In the genomic region with DNA sequence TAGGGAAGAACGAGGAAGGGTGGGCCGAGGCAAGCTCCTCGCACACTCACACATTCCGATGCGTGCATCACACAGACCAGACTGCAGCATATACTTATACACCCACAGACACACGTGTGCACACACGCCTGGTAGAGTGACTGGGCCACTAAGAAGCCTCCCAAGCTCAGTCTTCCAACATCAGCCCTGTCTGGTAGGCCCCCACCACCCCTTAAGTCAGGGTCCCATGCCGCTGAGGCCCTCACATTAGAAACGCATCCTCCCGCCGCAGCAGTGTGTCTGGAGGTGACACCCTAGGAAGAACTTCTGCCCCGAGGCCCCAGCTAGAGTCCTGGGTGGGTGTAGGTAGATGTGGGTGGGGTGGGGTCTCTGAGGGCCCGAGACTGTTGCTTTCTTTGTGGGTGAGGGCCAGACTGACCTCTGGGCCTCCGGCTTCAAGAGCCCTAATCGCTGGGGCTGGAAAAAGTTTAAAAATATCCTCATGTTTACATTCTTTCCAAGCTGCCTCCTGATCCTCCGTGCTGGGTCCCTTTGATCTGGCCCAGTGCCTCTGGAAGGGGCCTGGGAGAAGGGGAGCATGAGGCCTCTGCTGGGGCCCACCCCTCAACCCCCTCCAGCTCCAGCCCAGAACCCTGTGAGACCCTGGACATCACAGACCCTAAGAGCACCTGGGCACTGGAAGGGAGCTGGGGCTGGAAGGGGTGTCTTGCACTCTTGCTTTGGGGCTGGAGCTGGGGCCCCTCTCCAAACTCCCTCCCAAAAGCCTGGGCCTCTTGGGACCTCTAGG, we compare ENCODE assay signal across 12 cellular contexts. TPM values are rescaled to one million over a fixed set of nuclear protein-coding genes. Genes with fewer than 3 reads are reported as not detected.
DNase-seq lines count a peak whose midpoint lies in the region; ATAC-seq and TF ChIP-seq lines count a peak whose summit lies in the region.
"Had no signal": no experiment of that assay in that cellular context is flagged by ENCODE, and none has a peak within 500 bp of the region (broad histone marks: within the 10 kb centered on the region; RNA-seq: fewer than 3 reads in every experiment).

No MANE protein-coding gene starts in this region.

- H3K27ac ChIP-seq in Peyer's patch, result peak overlapping the region; percentile 7 to 77 (median 43)
- peak overlapping the region; percentile 56 for H3K27ac ChIP-seq in fibroblast of lung (ENCODE audit: insufficient read depth, low read length)
- peak overlapping the region; percentile 15 to 91 for H3K27ac ChIP-seq in lung (ENCODE audit: low read depth in 1 of 2, low read length in 1 of 2)
- peak overlapping the region; percentile 73 to 83 (median 79) for H3K27ac ChIP-seq in transverse colon
- no peak overlapping the region for H3K27ac ChIP-seq in adrenal gland
- H3K27ac ChIP-seq: SJSA1 had no signal

- TF ChIP-seq POLR2A in Peyer's patch (IDR thresholded peaks at IDR 0.05), result no peak
- no peak for TF ChIP-seq POLR2A in transverse colon (IDR thresholded peaks at IDR 0.05)
- TF ChIP-seq POLR2A in adrenal gland (IDR thresholded peaks at IDR 0.05), result no peak

- H3K4me1 Mint-ChIP-seq in activated CD4-positive, alpha-beta memory T cell treated with anti-CD3 and anti-CD28 coated beads for 36 hours (ENCODE audit: low read depth), result peaks cover 6% of the 10 kb centered on the region

- POLR2A ChIA-PET in activated CD4-positive, alpha-beta memory T cell treated with anti-CD3 and anti-CD28 coated beads for 36 hours (lab: Charles Lee), result no interaction called here

- H3K4me3 Mint-ChIP-seq in activated CD4-positive, alpha-beta memory T cell treated with anti-CD3 and anti-CD28 coated beads for 36 hours, result no peak overlapping the region

- H3K4me1 ChIP-seq in Peyer's patch, result peaks cover 0 to 34% (median 1%) of the 10 kb centered on the region in 4 donors
- peaks cover 35% of the 10 kb centered on the region for H3K4me1 ChIP-seq in fibroblast of lung (ENCODE audit: control insufficient read depth, extremely low read depth, insufficient read depth, low read length)
- H3K4me1 ChIP-seq in lung (ENCODE audit: control insufficient read depth in 2 of 2, insufficient read depth in 2 of 2, low read length in 2 of 2), result peaks cover 7 to 15% of the 10 kb centered on the region in 2 donors
- H3K4me1 ChIP-seq in transverse colon, result peaks cover 31 to 55% (median 37%) of the 10 kb centered on the region in 4 donors
- H3K4me1 ChIP-seq in adrenal gland (replicated peaks in 1 of 2), result peaks cover 5 to 15% of the 10 kb centered on the region in 2 donors

- no peaks in the 10 kb centered on the region for H3K9me3 ChIP-seq in Peyer's patch
- no peaks in the 10 kb centered on the region for H3K9me3 ChIP-seq in fibroblast of lung (ENCODE audit: control insufficient read depth, insufficient read depth, low read depth, low read length)
- no peaks in the 10 kb centered on the region for H3K9me3 ChIP-seq in lung (ENCODE audit: control insufficient read depth in 2 of 2, insufficient read depth in 1 of 2, low read length in 1 of 2)
- no peaks in the 10 kb centered on the region for H3K9me3 ChIP-seq in transverse colon
- H3K9me3 ChIP-seq in adrenal gland (replicated peaks in 1 of 3), result no peaks in the 10 kb centered on the region
- H3K9me3 ChIP-seq: mucosa of descending colon, SJSA1 had no signal

- intact Hi-C loops in transverse colon (cut with DNase I; ENCODE audit: low total_unique reads), result no loop called here
- intact Hi-C loops in activated CD4-positive, alpha-beta memory T cell treated with anti-CD3 and anti-CD28 coated beads for 36 hours (cut with micrococcal nuclease), result no loop called here
- intact Hi-C loops in adrenal gland (cut with DNase I), result no loop called here

- H4K20me1 ChIP-seq in fibroblast of lung (ENCODE audit: control insufficient read depth, extremely low read depth, insufficient read depth, low read length), result no peaks in the 10 kb centered on the region

- H3K4me3 ChIP-seq in Peyer's patch (no peak overlapping the region), fibroblast of lung (replicated peaks in 1 of 4; ENCODE audit: control extremely low read depth in 1 of 4, insufficient read depth in 1 of 4, low read depth in 3 of 4, low read length in 4 of 4) (no peak overlapping the region), lung (no peak overlapping the region), transverse colon (no peak overlapping the region), adrenal gland (no peak overlapping the region)
- H3K4me3 ChIP-seq: mucosa of descending colon, SJSA1 had no signal

- ATAC-seq in lung (ENCODE audit: insufficient read depth, low FRiP score), result no peak

- peak overlapping the region; percentile 45 for H2AFZ ChIP-seq in fibroblast of lung (ENCODE audit: low read length)

- no peak for TF ChIP-seq CTCF in Peyer's patch (IDR thresholded peaks at IDR 0.05)
- no peak for TF ChIP-seq CTCF in fibroblast of lung (conservative IDR thresholded peaks at IDR 0.05 in 1 of 2, IDR thresholded peaks at IDR 0.05 in 1 of 2; ENCODE audit: low read depth in 1 of 2, low read length in 2 of 2)
- TF ChIP-seq CTCF in lung (IDR thresholded peaks at IDR 0.05; ENCODE audit: control extremely low read depth, extremely low read depth), result no peak
- no peak for TF ChIP-seq CTCF in transverse colon (IDR thresholded peaks at IDR 0.05)
- TF ChIP-seq CTCF in adrenal gland (IDR thresholded peaks at IDR 0.05), result no peak

- H3K4me2 ChIP-seq in fibroblast of lung (ENCODE audit: extremely low read depth, insufficient read depth, low read length), result peak overlapping the region; percentile 4

- H3K9ac ChIP-seq in fibroblast of lung (ENCODE audit: insufficient read depth, low read length), result peak overlapping the region; percentile 45

- H3K79me2 ChIP-seq in fibroblast of lung (ENCODE audit: control insufficient read depth, insufficient read depth, low read length), result no peaks in the 10 kb centered on the region

- no peak overlapping the region for H3K27ac Mint-ChIP-seq in activated CD4-positive, alpha-beta memory T cell treated with anti-CD3 and anti-CD28 coated beads for 36 hours

- no peak for TF ChIP-seq EP300 in transverse colon (IDR thresholded peaks at IDR 0.05; ENCODE audit: low read depth)

- H3K9me3 Mint-ChIP-seq in activated CD4-positive, alpha-beta memory T cell treated with anti-CD3 and anti-CD28 coated beads for 36 hours, result no peaks in the 10 kb centered on the region

- H3K27me3 Mint-ChIP-seq in activated CD4-positive, alpha-beta memory T cell treated with anti-CD3 and anti-CD28 coated beads for 36 hours, result no peaks in the 10 kb centered on the region

- H3K27me3 ChIP-seq in Peyer's patch, result no peaks in the 10 kb centered on the region
- H3K27me3 ChIP-seq in fibroblast of lung (ENCODE audit: control insufficient read depth, insufficient read depth, low read length), result no peaks in the 10 kb centered on the region
- no peaks in the 10 kb centered on the region for H3K27me3 ChIP-seq in lung (ENCODE audit: control insufficient read depth, insufficient read depth)
- no peaks in the 10 kb centered on the region for H3K27me3 ChIP-seq in transverse colon
- H3K27me3 ChIP-seq in adrenal gland, result no peaks in the 10 kb centered on the region
- H3K27me3 ChIP-seq: SJSA1 had no signal

- DNase-seq in Peyer's patch (peak in 1 of 3 donors; percentile 38), fibroblast of lung (ENCODE audit: low read depth in 2 of 2) (peak in 1 of 2 donors; percentile 35), lung (ENCODE audit: low spot score) (no peak), transverse colon (no peak), NCI-H1092 (lab: John Stamatoyannopoulos, UW) (no peak), NCI-H774 (lab: John Stamatoyannopoulos, UW) (no peak), adrenal gland (no peak)
- no peak for DNase-seq in activated CD4-positive, alpha-beta memory T cell treated with anti-CD3 and anti-CD28 coated beads for 36 hours
- DNase-seq: amniotic stem cell; effector CD8-positive, alpha-beta T cell had no signal

- no peaks in the 10 kb centered on the region for H3K36me3 Mint-ChIP-seq in activated CD4-positive, alpha-beta memory T cell treated with anti-CD3 and anti-CD28 coated beads for 36 hours

- in situ Hi-C loops in transverse colon (cut with MboI; ENCODE audit: low pct_ligation_motif_present in 1 of 4, low pct_unique_long_range_greater_than_20kb in 1 of 4, low sequenced_read_pairs in 3 of 4), result no loop called here

- H3K36me3 ChIP-seq in Peyer's patch (no peaks in the 10 kb centered on the region), fibroblast of lung (ENCODE audit: control insufficient read depth, insufficient read depth, low read length) (no peaks in the 10 kb centered on the region), lung (ENCODE audit: control insufficient read depth in 2 of 2, insufficient read depth in 2 of 2, low read length in 2 of 2) (no peaks in the 10 kb centered on the region), transverse colon (no peaks in the 10 kb centered on the region), adrenal gland (replicated peaks in 1 of 2) (no peaks in the 10 kb centered on the region)
- H3K36me3 ChIP-seq: SJSA1 had no signal

- CTCF ChIA-PET in activated CD4-positive, alpha-beta memory T cell treated with anti-CD3 and anti-CD28 coated beads for 36 hours (lab: Charles Lee), result interaction anchor here (0.6 to 3.1 kb wide), 3 partner anchors 9 to 78 kb away, joined by 3 to 14 read pairs (median 3); no protein-coding TSS in a partner anchor

- WGBS in lung, 2 donors, result 57 to 78% methylated on average over 16 of the region's 16 CpGs
- WGBS in transverse colon (ENCODE audit: low coverage in 1 of 2), 2 donors, result 68% methylated on average over 16 of the region's 16 CpGs; no CpG with 5 or more reads in 1 of the 2 donors
- 57 to 77% (median 70%) methylated on average over 8 to 16 of the region's 16 CpGs for WGBS in adrenal gland, 4 donors

RNA-seq across cellular contexts. Expression of gene CDH16, which starts 13.6 kb away (rescaled TPM):
- 10 to 100 TPM in 3 of 4 donors, not detected in 1; 11.3 to 19.5 (median 15.4) TPM for total RNA-seq in Peyer's patch
- not detected in 2 replicates for total RNA-seq in fibroblast of lung
- polyA plus RNA-seq in fibroblast of lung, result not detected in 2 replicates
- polyA plus RNA-seq in fibroblast of lung (2012), result not detected in 2 replicates
- not detected in 2 replicates for polyA minus RNA-seq in fibroblast of lung (ENCODE audit: low replicate concordance)
- total RNA-seq in lung, result 1 to 10 TPM in 1 of 2 donors, under 1 TPM in 1; 0.64 to 1.7 TPM
- under 1 TPM in 1 of 2 donors, not detected in 1; 0.25 TPM for polyA plus RNA-seq in lung
- 1 to 10 TPM in 2 of 4 donors, under 1 TPM in 1, not detected in 1; 0.20 to 2.4 (median 1.8) TPM for total RNA-seq in transverse colon
- total RNA-seq in activated CD4-positive, alpha-beta memory T cell treated with anti-CD3 and anti-CD28 coated beads for 36 hours, result not detected
- under 1 TPM in 1 of 8 donors, not detected in 7; 0.69 TPM for total RNA-seq in adrenal gland
- polyA plus RNA-seq in adrenal gland, result not detected
- total RNA-seq: SJSA1 had no signal

RNA-seq across cellular contexts. Expression of gene RRAD, which starts 20.3 kb away (rescaled TPM):
- total RNA-seq in Peyer's patch (1 to 10 TPM in 3 of 4 donors, under 1 TPM in 1; 0.53 to 4.1 (median 2.8) TPM), fibroblast of lung (41.1 and 83.7 TPM in 2 replicates), lung (10 to 100 TPM; 35.4 to 36.0 TPM), transverse colon (10 to 100 TPM in 1 of 4 donors, 1 to 10 TPM in 2, not detected in 1; 3.5 to 15.3 (median 4.2) TPM), adrenal gland (10 to 100 TPM in 5 of 8 donors, 1 to 10 TPM in 3; 6.3 to 46.1 (median 18.0) TPM)
- polyA plus RNA-seq in fibroblast of lung (7.8 and 11.6 TPM in 2 replicates), lung (10 to 100 TPM; 31.8 to 42.3 TPM), adrenal gland (10 to 100 TPM in 2 of 3 donors, under 1 TPM in 1; 0.66 to 52.5 (median 15.6) TPM)
- polyA plus RNA-seq in fibroblast of lung (2012), result 16.7 and 19.7 TPM in 2 replicates
- polyA minus RNA-seq in fibroblast of lung (ENCODE audit: low replicate concordance), result 3.4 and 4.5 TPM in 2 replicates
- under 1 TPM; 0.48 to 0.65 TPM for total RNA-seq in activated CD4-positive, alpha-beta memory T cell treated with anti-CD3 and anti-CD28 coated beads for 36 hours

RNA-seq across cellular contexts. Expression of gene PDP2, which starts 24.7 kb away (rescaled TPM):
- total RNA-seq in Peyer's patch (10 to 100 TPM; 12.1 to 27.9 (median 15.3) TPM), fibroblast of lung (7.7 and 11.6 TPM in 2 replicates), lung (10 to 100 TPM; 21.3 to 23.0 TPM), transverse colon (10 to 100 TPM in 2 of 4 donors, 1 to 10 TPM in 2; 4.9 to 36.2 (median 11.5) TPM), adrenal gland (10 to 100 TPM in 7 of 8 donors, 1 to 10 TPM in 1; 3.6 to 27.8 (median 13.9) TPM)
- polyA plus RNA-seq in fibroblast of lung (10.6 and 10.9 TPM in 2 replicates), lung (1 to 10 TPM; 4.5 to 4.9 TPM), adrenal gland (10 to 100 TPM in 1 of 3 donors, 1 to 10 TPM in 2; 1.3 to 12.1 (median 2.7) TPM)
- 5.7 and 6.2 TPM in 2 replicates for polyA plus RNA-seq in fibroblast of lung (2012)
- polyA minus RNA-seq in fibroblast of lung (ENCODE audit: low replicate concordance), result 30.1 and 31.2 TPM in 2 replicates
- 10 to 100 TPM; 42.4 to 45.5 TPM for total RNA-seq in activated CD4-positive, alpha-beta memory T cell treated with anti-CD3 and anti-CD28 coated beads for 36 hours

RNA-seq across cellular contexts. Expression of gene CIAO2B, which starts 29.2 kb away (rescaled TPM):
- 10 to 100 TPM; 28.1 to 72.7 (median 55.2) TPM for total RNA-seq in Peyer's patch
- total RNA-seq in fibroblast of lung, result 188 and 217 TPM in 2 replicates
- polyA plus RNA-seq in fibroblast of lung, result 115 and 138 TPM in 2 replicates
- 176 and 223 TPM in 2 replicates for polyA plus RNA-seq in fibroblast of lung (2012)
- polyA minus RNA-seq in fibroblast of lung (ENCODE audit: low replicate concordance), result 179 and 191 TPM in 2 replicates
- total RNA-seq in lung, result 10 to 100 TPM; 48.8 to 79.7 TPM
- 100 to 1,000 TPM; 238 to 257 TPM for polyA plus RNA-seq in lung
- total RNA-seq in transverse colon, result 10 to 100 TPM; 15.3 to 93.8 (median 51.6) TPM
- total RNA-seq in activated CD4-positive, alpha-beta memory T cell treated with anti-CD3 and anti-CD28 coated beads for 36 hours, result 100 to 1,000 TPM; 195 to 204 TPM
- 100 to 1,000 TPM in 2 of 8 donors, 10 to 100 TPM in 6; 80.7 to 177 (median 92.2) TPM for total RNA-seq in adrenal gland
- 100 to 1,000 TPM; 137 to 258 (median 141) TPM for polyA plus RNA-seq in adrenal gland

RNA-seq across cellular contexts. Expression of gene CES2, which starts 30.3 kb away (rescaled TPM):
- total RNA-seq in Peyer's patch (1,000 to 10,000 TPM in 3 of 4 donors, 100 to 1,000 TPM in 1; 113 to 4,512 (median 3,000) TPM), fibroblast of lung (38.0 and 47.6 TPM in 2 replicates), lung (10 to 100 TPM; 24.6 to 51.0 TPM), transverse colon (1,000 to 10,000 TPM in 2 of 4 donors, 100 to 1,000 TPM in 2; 462 to 1,338 (median 921) TPM), adrenal gland (100 to 1,000 TPM in 1 of 8 donors, 10 to 100 TPM in 7; 79.6 to 133 (median 90.5) TPM)
- polyA plus RNA-seq in fibroblast of lung (22.9 and 26.9 TPM in 2 replicates), lung (10 to 100 TPM; 26.0 to 26.3 TPM), adrenal gland (100 to 1,000 TPM in 1 of 3 donors, 10 to 100 TPM in 2; 28.8 to 119 (median 57.8) TPM)
- polyA plus RNA-seq in fibroblast of lung (2012), result 24.6 and 28.6 TPM in 2 replicates
- polyA minus RNA-seq in fibroblast of lung (ENCODE audit: low replicate concordance), result 34.6 and 51.2 TPM in 2 replicates
- 10 to 100 TPM; 32.5 to 32.7 TPM for total RNA-seq in activated CD4-positive, alpha-beta memory T cell treated with anti-CD3 and anti-CD28 coated beads for 36 hours

Comparison
In these comparisons a context has a peak if more than half of its experiments do, and no peak if none do; other contexts are left out.
1. H3K27ac ChIP-seq: peak in Peyer's patch (4 of 4), fibroblast of lung (single experiment), lung (2 of 2) and transverse colon (4 of 4); none in adrenal gland (0 of 5).